ENCODE assay signal across 8 cellular contexts in genomic region chr12:53006810-53007742, GRCh38. TPM values are rescaled to one million over a fixed set of nuclear protein-coding genes. Genes with fewer than 3 reads are reported as not detected.
DNase-seq lines count a peak whose midpoint lies in the region; ATAC-seq and TF ChIP-seq lines count a peak whose summit lies in the region.

No MANE protein-coding gene starts in this region.

- 0 out of 2 replicates have a peak, but pooled peaks cover 4% of the 10 kb centered on the region for H3F3A ChIP-seq in GM23338 (replicated peaks; ENCODE audit: low read depth)

- H4K20me1 ChIP-seq in GM23338 (replicated peaks; ENCODE audit: insufficient read depth) = peaks cover 44% of the 10 kb centered on the region

- peaks cover 47% of the 10 kb centered on the region for H3K4me1 Mint-ChIP-seq in GM23338

- no peak overlapping the region for H2AFZ ChIP-seq in GM23338

- peak overlapping the region; percentile 100 for H3K27ac Mint-ChIP-seq in GM23338

- H3K9me3 ChIP-seq in WERI-Rb-1 (ENCODE audit: severe bottlenecking) (no peaks in the 10 kb centered on the region), breast epithelium (no peaks in the 10 kb centered on the region)

- H3K79me2 ChIP-seq in GM23338 (replicated peaks; ENCODE audit: insufficient read depth) = peaks cover 57% of the 10 kb centered on the region

- H3K36me3 Mint-ChIP-seq in GM23338 (ENCODE audit: low read depth) = peaks cover 57% of the 10 kb centered on the region

- H3K4me2 ChIP-seq in GM23338 = peak overlapping the region; percentile 93

- H3K27me3 Mint-ChIP-seq in GM23338 (ENCODE audit: insufficient read depth, low read depth, poor library complexity) = peaks cover 21% of the 10 kb centered on the region

- POLR2A ChIA-PET in BJ (lab: Charles Lee) = interaction anchor here (0.6 to 1.0 kb wide), 3 partner anchors 47 to 1432 kb away, joined by 3 to 5 read pairs (median 4); no protein-coding TSS in a partner anchor

- no peaks in the 10 kb centered on the region; the same call in 1 of the 2 replicates for H3K36me3 ChIP-seq in BJ (ENCODE audit: control insufficient read depth, insufficient read depth, low read length)
- peaks cover 21% of the 10 kb centered on the region; the same call in 1 of the 2 replicates for H3K36me3 ChIP-seq in GM23338 (ENCODE audit: insufficient read depth)
- H3K36me3 ChIP-seq in WERI-Rb-1 = peaks cover 50% of the 10 kb centered on the region
- H3K36me3 ChIP-seq in breast epithelium = no peaks in the 10 kb centered on the region

- TF ChIP-seq POLR2A in breast epithelium (IDR thresholded peaks at IDR 0.05) = no peak

- no peaks in the 10 kb centered on the region for H3K9me2 ChIP-seq in GM23338 (ENCODE audit: insufficient read depth)

- peaks cover 4% of the 10 kb centered on the region; the same call in 1 of the 3 replicates for H3K9me3 Mint-ChIP-seq in GM23338

- H3K27ac ChIP-seq in GM23338 (ENCODE audit: low read depth) (peak overlapping the region; percentile 100), WERI-Rb-1 (peak overlapping the region; percentile 99), breast epithelium (peak overlapping the region; percentile 93 to 97)

- H3K4me3 Mint-ChIP-seq in GM23338 = peak overlapping the region; percentile 96

- H3K4me1 ChIP-seq in GM23338 (ENCODE audit: insufficient read depth) (peaks cover 39% of the 10 kb centered on the region), breast epithelium (peaks cover 0 to 17% of the 10 kb centered on the region in 2 donors)

- H3K27me3 ChIP-seq in BJ (ENCODE audit: control insufficient read depth, insufficient read depth, low read length) (no peaks in the 10 kb centered on the region), GM23338 (ENCODE audit: insufficient read depth) (no peaks in the 10 kb centered on the region), WERI-Rb-1 (ENCODE audit: insufficient read depth, low read depth, severe bottlenecking) (no peaks in the 10 kb centered on the region), breast epithelium (no peaks in the 10 kb centered on the region)

- peak overlapping the region; percentile 99 for H3K4me3 ChIP-seq in BJ (ENCODE audit: low read depth, low read length)
- peak overlapping the region; percentile 98 for H3K4me3 ChIP-seq in GM23338
- peak overlapping the region; percentile 99 for H3K4me3 ChIP-seq in WERI-Rb-1 (ENCODE audit: low read depth, low read length)
- peak overlapping the region; percentile 89 to 94 (median 94) for H3K4me3 ChIP-seq in breast epithelium

- CTCF ChIA-PET in BJ (lab: Yijun Ruan, JAX) = interaction anchor here (0.5 to 1.0 kb wide), 3 partner anchors 10 to 322 kb away, joined by 3 to 5 read pairs (median 4); no protein-coding TSS in a partner anchor

- DNase-seq in BJ (ENCODE audit: low read depth) (no peak), GM23338 (ENCODE audit: low spot score) (peak; percentile 89), NCI-H2107 treated with DMSO at 0.1 percent for 48 hours (lab: John Stamatoyannopoulos, UW; ENCODE audit: unreplicated experiment) (peak; percentile 42), WERI-Rb-1 (peak; percentile 87), breast epithelium (ENCODE audit: low spot score in 2 of 2) (peak; percentile 48 to 69), iPS-NIHi7 (ENCODE audit: extremely low spot score) (peak; percentile 79), smooth muscle cell of the brain vasculature (ENCODE audit: low read depth, low spot score) (peak; percentile 13)

- intact Hi-C loops in breast epithelium (cut with DNase I; ENCODE audit: low total_unique reads) = no loop called here

- ATAC-seq in GM23338 (peak; percentile 50), GM18873 (IDR thresholded peaks at IDR 0.05; ENCODE audit: low FRiP score, unreplicated experiment) (no peak)

- no peak for TF ChIP-seq CTCF in BJ (IDR thresholded peaks at IDR 0.05; ENCODE audit: insufficient read depth, low read depth, low read length)
- TF ChIP-seq CTCF in GM23338 (conservative IDR thresholded peaks at IDR 0.05; ENCODE audit: low read depth in 2 of 2) = no peak
- TF ChIP-seq CTCF in WERI-Rb-1 (IDR thresholded peaks at IDR 0.05; ENCODE audit: low read depth, low read length) = no peak
- TF ChIP-seq CTCF in breast epithelium (IDR thresholded peaks at IDR 0.05) = no peak

TF ChIP-seq in GM23338, 12 proteins besides CTCF, POLR2A, EP300 and RAD21 (continues in another document):
- TF ChIP-seq CREB1 (CRISPR knock-in tag; IDR thresholded peaks at IDR 0.05; ENCODE audit: low read depth) = peak; percentile 39; the same call in 1 of the 2 replicates
- peak; percentile 14 for TF ChIP-seq POLR2AphosphoS5 (IDR thresholded peaks at IDR 0.05; ENCODE audit: low read depth)
- TF ChIP-seq ZNF114 (CRISPR knock-in tag; IDR thresholded peaks at IDR 0.05) = no peak
- TF ChIP-seq, protein P1, sequence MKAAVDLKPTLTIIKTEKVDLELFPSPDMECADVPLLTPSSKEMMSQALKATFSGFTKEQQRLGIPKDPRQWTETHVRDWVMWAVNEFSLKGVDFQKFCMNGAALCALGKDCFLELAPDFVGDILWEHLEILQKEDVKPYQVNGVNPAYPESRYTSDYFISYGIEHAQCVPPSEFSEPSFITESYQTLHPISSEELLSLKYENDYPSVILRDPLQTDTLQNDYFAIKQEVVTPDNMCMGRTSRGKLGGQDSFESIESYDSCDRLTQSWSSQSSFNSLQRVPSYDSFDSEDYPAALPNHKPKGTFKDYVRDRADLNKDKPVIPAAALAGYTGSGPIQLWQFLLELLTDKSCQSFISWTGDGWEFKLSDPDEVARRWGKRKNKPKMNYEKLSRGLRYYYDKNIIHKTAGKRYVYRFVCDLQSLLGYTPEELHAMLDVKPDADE (IDR thresholded peaks at IDR 0.05) = no peak
- TF ChIP-seq JUNB (IDR thresholded peaks at IDR 0.05; ENCODE audit: unreplicated experiment) = no peak

RNA-seq across cellular contexts. Expression of gene EIF4B, which starts 0.8 kb away (rescaled TPM):
- polyA plus RNA-seq in BJ (2011; rRNA removed) = 296 and 496 TPM in 2 replicates
- 387 and 711 TPM in 2 replicates for polyA minus RNA-seq in BJ (2011; rRNA and poly(A)+ RNA removed)
- total RNA-seq in GM23338 (2014; rRNA removed; shearing (Covaris generic)) = 564 and 584 TPM in 2 replicates
- 130 and 141 TPM in 2 replicates for polyA plus RNA-seq in GM23338 (2016; fragmentation: Nextera tagmentation; extraction: Ambion mirVana)
- 100 to 1,000 TPM; 600 to 759 (median 614) TPM for total RNA-seq in breast epithelium

RNA-seq across cellular contexts. Expression of gene TNS2, which starts 42.8 kb away (rescaled TPM):
- polyA plus RNA-seq in BJ (2011; rRNA removed) (27.2 and 73.9 TPM in 2 replicates), GM23338 (2016; fragmentation: Nextera tagmentation; extraction: Ambion mirVana) (1.5 and 1.8 TPM in 2 replicates)
- 66.9 and 86.6 TPM in 2 replicates for polyA minus RNA-seq in BJ (2011; rRNA and poly(A)+ RNA removed)
- total RNA-seq in GM23338 (2014; rRNA removed; shearing (Covaris generic)) = 5.7 and 6.9 TPM in 2 replicates
- total RNA-seq in breast epithelium = 100 to 1,000 TPM in 2 of 3 donors, 10 to 100 TPM in 1; 65.4 to 228 (median 156) TPM

RNA-seq across cellular contexts. Expression of gene KRT18, which starts 58.2 kb away (rescaled TPM):
- polyA plus RNA-seq in BJ (2011; rRNA removed) = 551 and 763 TPM in 2 replicates
- polyA minus RNA-seq in BJ (2011; rRNA and poly(A)+ RNA removed) = 450 and 481 TPM in 2 replicates
- 537 and 552 TPM in 2 replicates for total RNA-seq in GM23338 (2014; rRNA removed; shearing (Covaris generic))
- 1,013 and 1,049 TPM in 2 replicates for polyA plus RNA-seq in GM23338 (2016; fragmentation: Nextera tagmentation; extraction: Ambion mirVana)
- 100 to 1,000 TPM in 2 of 3 donors, 1 to 10 TPM in 1; 2.1 to 380 (median 213) TPM for total RNA-seq in breast epithelium
